In genomic region chr16:70572050-70572925, GRCh38 we compare ENCODE assay signal across 13 cellular contexts. TPM values are rescaled to one million over a fixed set of nuclear protein-coding genes. Genes with fewer than 3 reads are reported as not detected.
A peak's percentile ranks its signal among the peaks of the same experiment; 100 is the strongest.
DNase-seq lines count a peak whose midpoint lies in the region; ATAC-seq and TF ChIP-seq lines count a peak whose summit lies in the region.
"Had no signal": no experiment of that assay in that cellular context is flagged by ENCODE, and none has a peak within 500 bp of the region (broad histone marks: within the 10 kb centered on the region; RNA-seq: fewer than 3 reads in every experiment).

No MANE protein-coding gene starts in this region.

- no peaks in the 10 kb centered on the region for H3K9me3 Mint-ChIP-seq in activated naive CD4-positive, alpha-beta T cell treated with anti-CD3 and anti-CD28 coated beads, Interleukin-2, amount 10 ng/mL, durations not matched to agents 7 days and 5 days
- H3K9me3 Mint-ChIP-seq in brain (no peaks in the 10 kb centered on the region), memory B cell (no peaks in the 10 kb centered on the region)
- H3K9me3 Mint-ChIP-seq: IgD-negative memory B cell had no signal

- no peaks in the 10 kb centered on the region for H3K27me3 Mint-ChIP-seq in activated naive CD4-positive, alpha-beta T cell treated with anti-CD3 and anti-CD28 coated beads, Interleukin-2, amount 10 ng/mL, durations not matched to agents 7 days and 5 days
- H3K27me3 Mint-ChIP-seq in brain (no peaks in the 10 kb centered on the region), memory B cell (no peaks in the 10 kb centered on the region)
- H3K27me3 Mint-ChIP-seq: IgD-negative memory B cell had no signal

- DNase-seq in activated naive CD4-positive, alpha-beta T cell treated with anti-CD3 and anti-CD28 coated beads, Interleukin-2, amount 10 ng/mL, durations not matched to agents 7 days and 5 days: no peak
- no peak for DNase-seq in activated naive CD4-positive, alpha-beta T cell treated with Interleukin-2 at 50 U/mL for 16 hours
- DNase-seq in memory B cell (ENCODE audit: low spot score in 2 of 2) (no peak), transverse colon (no peak), C1 segment of cervical spinal cord (lab: John Stamatoyannopoulos, UW) (no peak), NCI-H1105 (lab: John Stamatoyannopoulos, UW) (no peak), KBM-7 (no peak)
- DNase-seq: activated effector memory CD4-positive, alpha-beta T cell treated with Interleukin-2 at 50 U/mL for 16 hours; erythroblast; mesendoderm; stimulated activated CD4-positive, alpha-beta T cell treated with anti-CD3 and anti-CD28 coated beads, Interleukin-2, amount 100 ng/mL, for 24 hours had no signal

- CTCF ChIA-PET in activated naive CD4-positive, alpha-beta T cell treated with anti-CD3 and anti-CD28 coated beads, Interleukin-2, amount 10 ng/mL, durations not matched to agents 7 days and 5 days (lab: Charles Lee): interaction anchor here (2.1 kb wide), 1 partner anchor 199 kb away, joined by 8 read pairs; no protein-coding TSS in a partner anchor

- H3K4me3 Mint-ChIP-seq in activated naive CD4-positive, alpha-beta T cell treated with anti-CD3 and anti-CD28 coated beads, Interleukin-2, amount 10 ng/mL, durations not matched to agents 7 days and 5 days: no peak overlapping the region
- H3K4me3 Mint-ChIP-seq in brain (no peak overlapping the region), memory B cell (no peak overlapping the region)
- H3K4me3 Mint-ChIP-seq: IgD-negative memory B cell had no signal

- no peaks in the 10 kb centered on the region for H3K9me3 ChIP-seq in transverse colon

- TF ChIP-seq POLR2A in transverse colon (IDR thresholded peaks at IDR 0.05): no peak

- peaks cover 3% of the 10 kb centered on the region for H3K4me1 Mint-ChIP-seq in activated naive CD4-positive, alpha-beta T cell treated with anti-CD3 and anti-CD28 coated beads, Interleukin-2, amount 10 ng/mL, durations not matched to agents 7 days and 5 days
- peaks cover 35% of the 10 kb centered on the region for H3K4me1 Mint-ChIP-seq in brain
- peaks cover 4% of the 10 kb centered on the region for H3K4me1 Mint-ChIP-seq in memory B cell

- H3K27me3 ChIP-seq in transverse colon: no peaks in the 10 kb centered on the region

- intact Hi-C loops in transverse colon (cut with DNase I; ENCODE audit: low total_unique reads): no loop called here

- H3K36me3 Mint-ChIP-seq in activated naive CD4-positive, alpha-beta T cell treated with anti-CD3 and anti-CD28 coated beads, Interleukin-2, amount 10 ng/mL, durations not matched to agents 7 days and 5 days: peaks cover 55% of the 10 kb centered on the region
- H3K36me3 Mint-ChIP-seq in brain (peaks cover 57% of the 10 kb centered on the region), memory B cell (peaks cover 33% of the 10 kb centered on the region)

- H3K4me3 ChIP-seq in transverse colon: no peak overlapping the region

- H3K27ac ChIP-seq in transverse colon: peak overlapping the region; percentile 41 to 61 (median 55)

- peaks cover 20 to 39% (median 22%) of the 10 kb centered on the region in 4 donors for H3K4me1 ChIP-seq in transverse colon

- no peak for TF ChIP-seq CTCF in brain (conservative IDR thresholded peaks at IDR 0.05)
- TF ChIP-seq CTCF in transverse colon (IDR thresholded peaks at IDR 0.05): no peak

- TF ChIP-seq EP300 in transverse colon (IDR thresholded peaks at IDR 0.05; ENCODE audit: low read depth): no peak

- in situ Hi-C loops in transverse colon (cut with MboI; ENCODE audit: low pct_ligation_motif_present in 1 of 4, low pct_unique_long_range_greater_than_20kb in 1 of 4, low sequenced_read_pairs in 3 of 4) (no loop called here), KBM-7 (cut with MboI; ENCODE audit: low pct_unique_long_range_greater_than_20kb, low sequenced_read_pairs) (no loop called here)

- ATAC-seq in memory B cell (ENCODE audit: low read depth): no peak

- peaks cover 0 to 59% (median 29%) of the 10 kb centered on the region in 4 donors for H3K36me3 ChIP-seq in transverse colon

- 85% methylated on average over 5 of the region's 5 CpGs; no CpG with 5 or more reads in 1 of the 2 donors for WGBS in transverse colon (ENCODE audit: low coverage in 1 of 2), 2 donors

- peak overlapping the region; percentile 72 for H3K27ac Mint-ChIP-seq in activated naive CD4-positive, alpha-beta T cell treated with anti-CD3 and anti-CD28 coated beads, Interleukin-2, amount 10 ng/mL, durations not matched to agents 7 days and 5 days
- peak overlapping the region in 4 of 5 experiments; percentile 74 to 95 (median 88) for H3K27ac Mint-ChIP-seq in brain
- peak overlapping the region; percentile 20 for H3K27ac Mint-ChIP-seq in memory B cell

RNA-seq across cellular contexts. Expression of gene SF3B3, which starts 48.7 kb away (rescaled TPM):
- 328 TPM for polyA plus RNA-seq in brain (ENCODE audit: insufficient read depth, low read depth, low replicate concordance)
- 100 to 1,000 TPM in 1 of 4 donors, 10 to 100 TPM in 3; 59.5 to 135 (median 72.8) TPM for total RNA-seq in transverse colon

RNA-seq across cellular contexts. Expression of gene COG4, which starts 48.9 kb away (rescaled TPM):
- 77.8 TPM for polyA plus RNA-seq in brain (ENCODE audit: insufficient read depth, low read depth, low replicate concordance)
- total RNA-seq in transverse colon: 100 to 1,000 TPM in 1 of 4 donors, 10 to 100 TPM in 3; 55.4 to 200 (median 64.0) TPM

Comparison
In these comparisons a context has a peak if more than half of its experiments do, and no peak if none do; other contexts are left out.
1. H3K27ac Mint-ChIP-seq: peak in every context shown above with its lines; median percentile 88 in brain; 72 in activated naive CD4-positive, alpha-beta T cell treated with anti-CD3 and anti-CD28 coated beads, Interleukin-2, amount 10 ng/mL, durations not matched to agents 7 days and 5 days; 20 in memory B cell.